In the genomic region with DNA sequence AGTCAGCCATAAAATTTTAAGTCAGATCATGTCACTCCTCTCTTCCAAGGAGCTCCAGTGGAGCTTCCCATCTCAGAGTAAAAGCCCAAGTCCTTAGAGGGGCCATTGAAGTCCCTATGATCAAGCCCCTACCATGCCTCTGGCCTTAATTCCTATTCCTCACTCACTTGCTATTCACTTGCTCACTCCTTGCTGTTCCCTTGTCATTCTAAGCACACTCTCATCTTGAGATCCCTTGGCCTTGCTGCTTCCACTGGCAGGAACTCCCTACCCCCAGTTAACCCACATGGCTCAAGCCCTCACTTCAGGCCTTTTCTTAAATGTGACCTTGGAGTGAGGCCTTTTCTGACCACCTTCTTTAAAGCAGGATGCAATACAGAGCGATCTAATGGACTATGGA, we compare ENCODE assay signal across 20 cellular contexts.
"Had no signal": no experiment of that assay in that cellular context is flagged by ENCODE, and none has a peak within 500 bp of the region (broad histone marks: within the 10 kb centered on the region; RNA-seq: fewer than 3 reads in every experiment).

No MANE protein-coding gene starts in this region.

- H3K4me1 ChIP-seq: prostate gland, right atrium auricular region, stomach, thyroid gland had no signal

- H3K27me3 Mint-ChIP-seq: naive thymus-derived CD8-positive, alpha-beta T cell; type B pancreatic cell had no signal

- H3K36me3 Mint-ChIP-seq: naive thymus-derived CD8-positive, alpha-beta T cell; stimulated activated effector memory CD8-positive, alpha-beta T cell treated with anti-CD3 and anti-CD28 coated beads, Interleukin-12 subunit alpha, Interleukin-12 subunit beta, amount 100 ng/mL, for 72 hours; type B pancreatic cell had no signal

- H3K4me3 ChIP-seq: lower lobe of right lung, prostate gland, right atrium auricular region, smooth muscle cell, stomach, thyroid gland had no signal

- H3K4me3 Mint-ChIP-seq: naive thymus-derived CD8-positive, alpha-beta T cell; nephron progenitor cell; stimulated activated effector memory CD8-positive, alpha-beta T cell treated with anti-CD3 and anti-CD28 coated beads, Interleukin-12 subunit alpha, Interleukin-12 subunit beta, amount 100 ng/mL, for 72 hours; type B pancreatic cell had no signal

- H3K27me3 ChIP-seq: neutrophil, right atrium auricular region, stomach, thyroid gland had no signal

- H3K9me3 Mint-ChIP-seq: naive thymus-derived CD8-positive, alpha-beta T cell; stimulated activated effector memory CD8-positive, alpha-beta T cell treated with anti-CD3 and anti-CD28 coated beads, Interleukin-12 subunit alpha, Interleukin-12 subunit beta, amount 100 ng/mL, for 72 hours; type B pancreatic cell had no signal

- H3K9me3 ChIP-seq: lower lobe of right lung, neutrophil, prostate gland, right atrium auricular region, stomach, thyroid gland had no signal

- H3K27ac Mint-ChIP-seq: naive thymus-derived CD8-positive, alpha-beta T cell; nephron progenitor cell; stimulated activated effector memory CD8-positive, alpha-beta T cell treated with anti-CD3 and anti-CD28 coated beads, Interleukin-12 subunit alpha, Interleukin-12 subunit beta, amount 100 ng/mL, for 72 hours; type B pancreatic cell had no signal

- H3K27ac ChIP-seq: lower lobe of right lung, neutrophil, prostate gland, right atrium auricular region, stomach, thyroid gland had no signal

- DNase-seq: cortex of kidney; effector CD4-positive, alpha-beta T cell; hypothalamus; left ventricle myocardium superior; lower lobe of right lung; naive thymus-derived CD8-positive, alpha-beta T cell; nephron progenitor cell; stimulated activated CD4-positive, alpha-beta T cell treated with anti-CD3 and anti-CD28 coated beads, Interleukin-12 subunit alpha, Interleukin-12 subunit beta, amount 100 ng/mL, for 4 hours; stimulated activated CD4-positive, alpha-beta T cell treated with anti-CD3 and anti-CD28 coated beads, Interleukin-2, amount 100 ng/mL, for 24 hours; stimulated activated CD4-positive, alpha-beta T cell treated with anti-CD3 and anti-CD28 coated beads, Interleukin-4, amount 100 ng/mL, for 24 hours; stimulated activated naive CD4-positive, alpha-beta T cell treated with Interleukin-2 at 50 U/mL for 16 hours; stomach; thyroid gland had no signal

- ATAC-seq: left ventricle myocardium superior; lower lobe of right lung; naive thymus-derived CD8-positive, alpha-beta T cell; sciatic nerve; stimulated activated effector memory CD8-positive, alpha-beta T cell treated with anti-CD3 and anti-CD28 coated beads, Interleukin-12 subunit alpha, Interleukin-12 subunit beta, amount 100 ng/mL, for 72 hours had no signal

- H3K36me3 ChIP-seq: lower lobe of right lung, neutrophil, prostate gland, right atrium auricular region, stomach, thyroid gland had no signal

- H3K4me2 ChIP-seq: smooth muscle cell had no signal

- H3K4me1 Mint-ChIP-seq: nephron progenitor cell; stimulated activated effector memory CD8-positive, alpha-beta T cell treated with anti-CD3 and anti-CD28 coated beads, Interleukin-12 subunit alpha, Interleukin-12 subunit beta, amount 100 ng/mL, for 72 hours had no signal
